8 cellular contexts compared by ENCODE assay signal in the genomic region with DNA sequence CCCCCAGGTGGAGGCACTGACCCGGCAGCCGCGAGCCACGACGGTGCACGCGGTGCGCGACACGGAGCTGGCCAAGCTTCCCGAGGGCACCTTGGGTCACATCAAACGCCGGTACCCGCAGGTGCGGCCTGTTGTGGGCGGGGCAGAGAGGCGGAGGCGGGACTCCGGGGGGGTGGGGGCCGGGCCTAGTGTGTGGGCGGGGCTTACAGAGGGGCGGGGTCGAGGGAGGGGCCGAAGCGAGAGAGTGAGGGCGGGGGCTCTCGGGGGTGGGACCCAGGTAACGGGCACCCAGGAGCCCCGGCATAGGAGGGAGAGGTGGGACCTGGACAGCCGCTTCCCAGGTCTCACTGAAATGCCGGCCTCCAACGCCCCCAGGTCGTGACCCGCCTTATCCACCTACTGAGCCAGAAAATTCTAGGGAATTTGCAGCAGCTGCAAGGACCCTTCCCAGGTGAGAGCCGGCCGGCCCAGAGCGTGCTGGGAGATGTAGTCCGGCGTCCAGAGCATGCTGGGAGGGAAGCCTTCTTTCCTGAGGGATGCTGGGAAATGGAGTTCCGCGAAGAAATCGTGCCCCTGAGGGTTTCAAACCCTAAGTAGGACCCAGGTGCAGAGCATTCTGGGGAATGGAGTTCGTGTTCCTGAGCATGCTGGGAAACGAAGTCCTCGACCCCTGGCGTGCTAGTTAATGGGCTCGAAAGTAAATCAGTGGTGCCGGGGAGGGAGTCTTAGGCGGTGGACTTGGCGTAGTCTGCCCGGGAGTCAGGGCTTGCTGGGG. TPM values are rescaled to one million over a fixed set of nuclear protein-coding genes. Genes with fewer than 3 reads are reported as not detected.
DNase-seq lines count a peak whose midpoint lies in the region; ATAC-seq and TF ChIP-seq lines count a peak whose summit lies in the region.

No MANE protein-coding gene starts in this region.

- no peaks in the 10 kb centered on the region for H3K27me3 ChIP-seq in right cardiac atrium (ENCODE audit: control insufficient read depth, insufficient read depth)
- no peaks in the 10 kb centered on the region for H3K27me3 ChIP-seq in prostate gland (replicated peaks; ENCODE audit: insufficient read depth)

- H3K36me3 ChIP-seq in prostate gland, result peaks cover 0 to 12% of the 10 kb centered on the region in 2 donors

- no peaks in the 10 kb centered on the region for H3K9me3 ChIP-seq in right cardiac atrium (ENCODE audit: control insufficient read depth, low read length)
- H3K9me3 ChIP-seq in prostate gland, result no peaks in the 10 kb centered on the region

- no peak overlapping the region for H3K27ac ChIP-seq in right cardiac atrium (ENCODE audit: low read length)
- H3K27ac ChIP-seq in prostate gland, result no peak overlapping the region

- DNase-seq in D341Med (ENCODE audit: low spot score) (peak; percentile 81), Kasumi-1 (lab: John Stamatoyannopoulos, UW) (peak; percentile 7 to 12), amniotic epithelial cell (ENCODE audit: low read depth) (peak; percentile 83), right cardiac atrium (peak; percentile 69 to 88 (median 83)), prostate gland (ENCODE audit: low spot score) (peak; percentile 75), NCI-H1694 treated with DMSO at 0.1 percent for 48 hours (lab: John Stamatoyannopoulos, UW) (no peak), RPMI8226 (no peak)

- H3K4me1 ChIP-seq in right cardiac atrium (ENCODE audit: control insufficient read depth, insufficient read depth, low read length) (no peaks in the 10 kb centered on the region), prostate gland (replicated peaks) (no peaks in the 10 kb centered on the region)

- no peak for TF ChIP-seq POLR2A in prostate gland (IDR thresholded peaks at IDR 0.05)

- TF ChIP-seq CTCF in prostate gland (IDR thresholded peaks at IDR 0.05), result no peak

- peak overlapping the region; percentile 29 for H3K4me3 ChIP-seq in right cardiac atrium (ENCODE audit: low read length)
- H3K4me3 ChIP-seq in prostate gland, result peak overlapping the region in 1 of 2 donors; percentile 31

- intact Hi-C loops in right cardiac atrium (cut with DNase I) (no loop called here), prostate gland (cut with DNase I) (no loop called here)

- peak; percentile 90 to 93 for ATAC-seq in right cardiac atrium
- no peak for ATAC-seq in HG02870 (IDR thresholded peaks at IDR 0.05; ENCODE audit: unreplicated experiment)

- 27% methylated on average over 51 of the region's 51 CpGs for WGBS in right cardiac atrium
- 29% methylated on average over 38 of the region's 51 CpGs for WGBS in prostate gland

RNA-seq across cellular contexts. Expression of a gene that starts 15.7 kb away (rescaled TPM):
- 10 to 100 TPM; 53.4 to 70.9 (median 65.4) TPM for total RNA-seq in right cardiac atrium
- polyA plus RNA-seq in right cardiac atrium, result 33.5 TPM
- 10 to 100 TPM; 74.6 to 75.2 TPM for total RNA-seq in prostate gland

RNA-seq across cellular contexts. Expression of a gene that starts 28.8 kb away (rescaled TPM):
- total RNA-seq in right cardiac atrium (10 to 100 TPM; 19.5 to 24.4 (median 21.8) TPM), prostate gland (10 to 100 TPM; 13.4 to 24.8 TPM)
- 20.7 TPM for polyA plus RNA-seq in right cardiac atrium

RNA-seq across cellular contexts. Expression of a gene that starts 35.3 kb away (rescaled TPM):
- total RNA-seq in right cardiac atrium, result 100 to 1,000 TPM; 101 to 120 (median 115) TPM
- polyA plus RNA-seq in right cardiac atrium, result 143 TPM
- total RNA-seq in prostate gland, result 100 to 1,000 TPM; 104 to 116 TPM

RNA-seq across cellular contexts. Expression of a gene that starts 44.5 kb away (rescaled TPM):
- total RNA-seq in right cardiac atrium (under 1 TPM; 0.20 to 0.71 (median 0.38) TPM), prostate gland (10 to 100 TPM; 40.4 to 90.9 TPM)
- 0.29 TPM for polyA plus RNA-seq in right cardiac atrium

Comparison
In these comparisons a context has a peak if more than half of its experiments do, and no peak if none do; other contexts are left out.
1. DNase-seq: peak in D341Med (single experiment), Kasumi-1 (2 of 2), amniotic epithelial cell (single experiment), right cardiac atrium (3 of 3) and prostate gland (single experiment); none in NCI-H1694 treated with DMSO at 0.1 percent for 48 hours (single experiment) and RPMI8226 (single experiment).